In genomic region chr9:4865685-4866084, GRCh38 we compare ENCODE assay signal across 1 cellular context.
TF ChIP-seq lines count a peak whose summit lies in the region.

No MANE protein-coding gene starts in this region.

TF ChIP-seq in K562, 482 proteins besides CTCF, POLR2A, EP300 and RAD21 (continued from another document):
- TF ChIP-seq TBL1XR1 (IDR thresholded peaks at IDR 0.05; ENCODE audit: low read length in 2 of 2): peak in 1 of 2 experiments; percentile 52; a peak in 1 of 4 replicates
- TF ChIP-seq ELF1 (tag; IDR thresholded peaks at IDR 0.05): no peak
- peak; percentile 19; the same call in 1 of the 2 replicates for TF ChIP-seq SMARCC2 (IDR thresholded peaks at IDR 0.05; ENCODE audit: low read depth)
- TF ChIP-seq TFAP4 (CRISPR knock-in tag; IDR thresholded peaks at IDR 0.05; ENCODE audit: borderline replicate concordance): peak; percentile 36; the same call in 1 of the 2 replicates
- no peak for TF ChIP-seq ADNP (tag; IDR thresholded peaks at IDR 0.05)
- peak; percentile 27 for TF ChIP-seq BRD9 (IDR thresholded peaks at IDR 0.05; ENCODE audit: low read depth, partially characterized antibody)
- peak; percentile 73; the same call in 1 of the 2 replicates for TF ChIP-seq ZSCAN29 (IDR thresholded peaks at IDR 0.05)
- no peak for TF ChIP-seq U2AF2 (optimal IDR thresholded peaks at IDR 0.05; ENCODE audit: low read depth, low read length)
- TF ChIP-seq MTA2 (IDR thresholded peaks at IDR 0.05; ENCODE audit: low read depth): 0 out of 2 replicates have a peak, but pooled peaks have one; percentile 19
- TF ChIP-seq SMARCA4 (IDR thresholded peaks at IDR 0.05): peak; percentile 56; the same call in 1 of the 2 replicates
- TF ChIP-seq RCOR1 (IDR thresholded peaks at IDR 0.05; ENCODE audit: borderline replicate concordance in 1 of 2, low read depth in 2 of 2, low read length in 2 of 2): 0 out of 4 replicates have a peak, but pooled peaks of 1 of the 2 experiments have one; percentile 51
- TF ChIP-seq, protein P1, sequence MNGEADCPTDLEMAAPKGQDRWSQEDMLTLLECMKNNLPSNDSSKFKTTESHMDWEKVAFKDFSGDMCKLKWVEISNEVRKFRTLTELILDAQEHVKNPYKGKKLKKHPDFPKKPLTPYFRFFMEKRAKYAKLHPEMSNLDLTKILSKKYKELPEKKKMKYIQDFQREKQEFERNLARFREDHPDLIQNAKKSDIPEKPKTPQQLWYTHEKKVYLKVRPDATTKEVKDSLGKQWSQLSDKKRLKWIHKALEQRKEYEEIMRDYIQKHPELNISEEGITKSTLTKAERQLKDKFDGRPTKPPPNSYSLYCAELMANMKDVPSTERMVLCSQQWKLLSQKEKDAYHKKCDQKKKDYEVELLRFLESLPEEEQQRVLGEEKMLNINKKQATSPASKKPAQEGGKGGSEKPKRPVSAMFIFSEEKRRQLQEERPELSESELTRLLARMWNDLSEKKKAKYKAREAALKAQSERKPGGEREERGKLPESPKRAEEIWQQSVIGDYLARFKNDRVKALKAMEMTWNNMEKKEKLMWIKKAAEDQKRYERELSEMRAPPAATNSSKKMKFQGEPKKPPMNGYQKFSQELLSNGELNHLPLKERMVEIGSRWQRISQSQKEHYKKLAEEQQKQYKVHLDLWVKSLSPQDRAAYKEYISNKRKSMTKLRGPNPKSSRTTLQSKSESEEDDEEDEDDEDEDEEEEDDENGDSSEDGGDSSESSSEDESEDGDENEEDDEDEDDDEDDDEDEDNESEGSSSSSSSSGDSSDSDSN (IDR thresholded peaks at IDR 0.05; ENCODE audit: borderline replicate concordance in 1 of 2, low read depth in 2 of 2, low read length in 2 of 2): 0 out of 4 replicates have a peak, but pooled peaks of 1 of the 2 experiments have one; percentile 33
- TF ChIP-seq POLR2H (tag; IDR thresholded peaks at IDR 0.05; ENCODE audit: low read depth): peak; percentile 45
- peak; percentile 58; the same call in 1 of the 2 replicates for TF ChIP-seq BHLHE40 (IDR thresholded peaks at IDR 0.05; ENCODE audit: low read length)
- no peak for TF ChIP-seq CBX5 (IDR thresholded peaks at IDR 0.05; ENCODE audit: borderline replicate concordance, low read depth)
- TF ChIP-seq ZNF766 (CRISPR knock-in tag; conservative IDR thresholded peaks at IDR 0.05): 0 out of 2 replicates have a peak, but pooled peaks have one; percentile 32
- TF ChIP-seq CBFA2T3 (IDR thresholded peaks at IDR 0.05): peak; percentile 65
- TF ChIP-seq CEBPG (CRISPR knock-in tag; IDR thresholded peaks at IDR 0.05): no peak
- 0 out of 4 replicates have a peak, but pooled peaks of 1 of the 2 experiments have one; percentile 14 for TF ChIP-seq CEBPG (tag; conservative IDR thresholded peaks at IDR 0.05 in 1 of 2, IDR thresholded peaks at IDR 0.05 in 1 of 2)
- TF ChIP-seq, protein P2, sequence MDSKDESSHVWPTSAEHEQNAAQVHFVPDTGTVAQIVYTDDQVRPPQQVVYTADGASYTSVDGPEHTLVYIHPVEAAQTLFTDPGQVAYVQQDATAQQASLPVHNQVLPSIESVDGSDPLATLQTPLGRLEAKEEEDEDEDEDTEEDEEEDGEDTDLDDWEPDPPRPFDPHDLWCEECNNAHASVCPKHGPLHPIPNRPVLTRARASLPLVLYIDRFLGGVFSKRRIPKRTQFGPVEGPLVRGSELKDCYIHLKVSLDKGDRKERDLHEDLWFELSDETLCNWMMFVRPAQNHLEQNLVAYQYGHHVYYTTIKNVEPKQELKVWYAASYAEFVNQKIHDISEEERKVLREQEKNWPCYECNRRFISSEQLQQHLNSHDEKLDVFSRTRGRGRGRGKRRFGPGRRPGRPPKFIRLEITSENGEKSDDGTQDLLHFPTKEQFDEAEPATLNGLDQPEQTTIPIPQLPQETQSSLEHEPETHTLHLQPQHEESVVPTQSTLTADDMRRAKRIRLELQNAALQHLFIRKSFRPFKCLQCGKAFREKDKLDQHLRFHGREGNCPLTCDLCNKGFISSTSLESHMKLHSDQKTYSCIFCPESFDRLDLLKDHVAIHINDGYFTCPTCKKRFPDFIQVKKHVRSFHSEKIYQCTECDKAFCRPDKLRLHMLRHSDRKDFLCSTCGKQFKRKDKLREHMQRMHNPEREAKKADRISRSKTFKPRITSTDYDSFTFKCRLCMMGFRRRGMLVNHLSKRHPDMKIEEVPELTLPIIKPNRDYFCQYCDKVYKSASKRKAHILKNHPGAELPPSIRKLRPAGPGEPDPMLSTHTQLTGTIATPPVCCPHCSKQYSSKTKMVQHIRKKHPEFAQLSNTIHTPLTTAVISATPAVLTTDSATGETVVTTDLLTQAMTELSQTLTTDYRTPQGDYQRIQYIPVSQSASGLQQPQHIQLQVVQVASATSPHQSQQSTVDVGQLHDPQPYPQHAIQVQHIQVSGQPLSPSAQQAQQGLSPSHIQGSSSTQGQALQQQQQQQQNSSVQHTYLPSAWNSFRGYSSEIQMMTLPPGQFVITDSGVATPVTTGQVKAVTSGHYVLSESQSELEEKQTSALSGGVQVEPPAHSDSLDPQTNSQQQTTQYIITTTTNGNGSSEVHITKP (IDR thresholded peaks at IDR 0.05; ENCODE audit: partially characterized antibody): peak; percentile 53
- no peak for TF ChIP-seq SRSF3 (IDR thresholded peaks at IDR 0.05; ENCODE audit: insufficient read depth, low read length)
- 0 out of 2 replicates have a peak, but pooled peaks have one; percentile 13 for TF ChIP-seq PML (IDR thresholded peaks at IDR 0.05; ENCODE audit: low read length)
- peak; percentile 35; the same call in 1 of the 2 replicates for TF ChIP-seq DPF2 (IDR thresholded peaks at IDR 0.05)
- TF ChIP-seq POLR2AphosphoS5 (IDR thresholded peaks at IDR 0.05; ENCODE audit: control insufficient read depth, insufficient read depth, low read depth, low read length): peak; percentile 56; the same call in 1 of the 2 replicates
- no peak for TF ChIP-seq PYGO2 (tag; IDR thresholded peaks at IDR 0.05)
- TF ChIP-seq NCOR1 (IDR thresholded peaks at IDR 0.05): peak; percentile 42
- TF ChIP-seq CBFA2T2 (conservative IDR thresholded peaks at IDR 0.05): peak; percentile 34
- peak in 1 of 2 experiments; percentile 31; a peak in 1 of 4 replicates for TF ChIP-seq TRIM24 (IDR thresholded peaks at IDR 0.05)
- TF ChIP-seq, protein P3, sequence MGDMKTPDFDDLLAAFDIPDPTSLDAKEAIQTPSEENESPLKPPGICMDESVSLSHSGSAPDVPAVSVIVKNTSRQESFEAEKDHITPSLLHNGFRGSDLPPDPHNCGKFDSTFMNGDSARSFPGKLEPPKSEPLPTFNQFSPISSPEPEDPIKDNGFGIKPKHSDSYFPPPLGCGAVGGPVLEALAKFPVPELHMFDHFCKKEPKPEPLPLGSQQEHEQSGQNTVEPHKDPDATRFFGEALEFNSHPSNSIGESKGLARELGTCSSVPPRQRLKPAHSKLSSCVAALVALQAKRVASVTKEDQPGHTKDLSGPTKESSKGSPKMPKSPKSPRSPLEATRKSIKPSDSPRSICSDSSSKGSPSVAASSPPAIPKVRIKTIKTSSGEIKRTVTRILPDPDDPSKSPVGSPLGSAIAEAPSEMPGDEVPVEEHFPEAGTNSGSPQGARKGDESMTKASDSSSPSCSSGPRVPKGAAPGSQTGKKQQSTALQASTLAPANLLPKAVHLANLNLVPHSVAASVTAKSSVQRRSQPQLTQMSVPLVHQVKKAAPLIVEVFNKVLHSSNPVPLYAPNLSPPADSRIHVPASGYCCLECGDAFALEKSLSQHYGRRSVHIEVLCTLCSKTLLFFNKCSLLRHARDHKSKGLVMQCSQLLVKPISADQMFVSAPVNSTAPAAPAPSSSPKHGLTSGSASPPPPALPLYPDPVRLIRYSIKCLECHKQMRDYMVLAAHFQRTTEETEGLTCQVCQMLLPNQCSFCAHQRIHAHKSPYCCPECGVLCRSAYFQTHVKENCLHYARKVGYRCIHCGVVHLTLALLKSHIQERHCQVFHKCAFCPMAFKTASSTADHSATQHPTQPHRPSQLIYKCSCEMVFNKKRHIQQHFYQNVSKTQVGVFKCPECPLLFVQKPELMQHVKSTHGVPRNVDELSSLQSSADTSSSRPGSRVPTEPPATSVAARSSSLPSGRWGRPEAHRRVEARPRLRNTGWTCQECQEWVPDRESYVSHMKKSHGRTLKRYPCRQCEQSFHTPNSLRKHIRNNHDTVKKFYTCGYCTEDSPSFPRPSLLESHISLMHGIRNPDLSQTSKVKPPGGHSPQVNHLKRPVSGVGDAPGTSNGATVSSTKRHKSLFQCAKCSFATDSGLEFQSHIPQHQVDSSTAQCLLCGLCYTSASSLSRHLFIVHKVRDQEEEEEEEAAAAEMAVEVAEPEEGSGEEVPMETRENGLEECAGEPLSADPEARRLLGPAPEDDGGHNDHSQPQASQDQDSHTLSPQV (IDR thresholded peaks at IDR 0.05): peak; percentile 13; the same call in 1 of the 2 replicates
- TF ChIP-seq VEZF1 (CRISPR knock-in tag; IDR thresholded peaks at IDR 0.05): peak; percentile 22; the same call in 1 of the 2 replicates
- TF ChIP-seq TAF9B (IDR thresholded peaks at IDR 0.05; ENCODE audit: partially characterized antibody): no peak
- TF ChIP-seq JUND (IDR thresholded peaks at IDR 0.05; ENCODE audit: borderline replicate concordance, low read depth, low read length): peak; percentile 42
- no peak; the same call in 2 of the 3 replicates for TF ChIP-seq JUND (tag; IDR thresholded peaks at IDR 0.05; ENCODE audit: borderline replicate concordance, low read depth, low read length)
- TF ChIP-seq MEIS2 (IDR thresholded peaks at IDR 0.05; ENCODE audit: partially characterized antibody): no peak
- TF ChIP-seq TBP (optimal IDR thresholded peaks at IDR 0.05; ENCODE audit: low read depth, low read length): peak; percentile 46
- TF ChIP-seq CXXC5 (CRISPR knock-in tag; IDR thresholded peaks at IDR 0.05): peak; percentile 16; the same call in 1 of the 2 replicates
